In genomic region chr13:77290342-77290741, GRCh38 we compare ENCODE assay signal across 2 cellular contexts.
TF ChIP-seq lines count a peak whose summit lies in the region.

No MANE protein-coding gene starts in this region.

TF ChIP-seq in WTC11, 78 proteins besides CTCF, POLR2A, EP300 and RAD21:
- TF ChIP-seq ZNF219 (CRISPR knock-in tag; IDR thresholded peaks at IDR 0.05; ENCODE audit: borderline replicate concordance) (no peak), TEAD1 (CRISPR knock-in tag; IDR thresholded peaks at IDR 0.05) (no peak), NFE2L1 (CRISPR knock-in tag; IDR thresholded peaks at IDR 0.05) (no peak), ZNF263 (CRISPR knock-in tag; IDR thresholded peaks at IDR 0.05; ENCODE audit: low read depth) (no peak), HMGA2 (CRISPR knock-in tag; IDR thresholded peaks at IDR 0.05) (no peak), ERG (CRISPR knock-in tag; IDR thresholded peaks at IDR 0.05) (no peak), ZNF138 (CRISPR knock-in tag; conservative IDR thresholded peaks at IDR 0.05) (no peak), CREB1 (CRISPR knock-in tag; IDR thresholded peaks at IDR 0.05) (no peak), IRF2 (CRISPR knock-in tag; IDR thresholded peaks at IDR 0.05; ENCODE audit: borderline replicate concordance, low read depth) (no peak), ZNF281 (CRISPR knock-in tag; IDR thresholded peaks at IDR 0.05) (no peak), ZNF425 (CRISPR knock-in tag; conservative IDR thresholded peaks at IDR 0.05) (no peak), JAZF1 (CRISPR knock-in tag; IDR thresholded peaks at IDR 0.05) (no peak), ZNF512 (CRISPR knock-in tag; IDR thresholded peaks at IDR 0.05; ENCODE audit: borderline replicate concordance) (no peak), FOXP4 (CRISPR knock-in tag; IDR thresholded peaks at IDR 0.05) (no peak)

TF ChIP-seq in H1, 55 proteins besides CTCF, POLR2A, EP300 and RAD21:
- TF ChIP-seq TAF7 (optimal IDR thresholded peaks at IDR 0.05; ENCODE audit: borderline replicate concordance, low read depth, low read length) (no peak), SP4 (IDR thresholded peaks at IDR 0.05; ENCODE audit: low read length) (no peak), CREB1 (IDR thresholded peaks at IDR 0.05) (no peak), GABPA (IDR thresholded peaks at IDR 0.05; ENCODE audit: borderline replicate concordance, insufficient read depth, low read length) (no peak), BACH1 (IDR thresholded peaks at IDR 0.05; ENCODE audit: low read length) (no peak), CEBPB (IDR thresholded peaks at IDR 0.05; ENCODE audit: low read depth, low read length) (no peak), SIX5 (IDR thresholded peaks at IDR 0.05; ENCODE audit: low read depth, low read length) (no peak), RXRA (IDR thresholded peaks at IDR 0.05; ENCODE audit: insufficient read depth, low read depth, low read length) (no peak), JUND (IDR thresholded peaks at IDR 0.05; ENCODE audit: low read length) (no peak), CHD1 (IDR thresholded peaks at IDR 0.05; ENCODE audit: low read depth, low read length) (no peak)
TF ChIP-seq in H1: peak in this region for 0.
